In the genomic region with DNA sequence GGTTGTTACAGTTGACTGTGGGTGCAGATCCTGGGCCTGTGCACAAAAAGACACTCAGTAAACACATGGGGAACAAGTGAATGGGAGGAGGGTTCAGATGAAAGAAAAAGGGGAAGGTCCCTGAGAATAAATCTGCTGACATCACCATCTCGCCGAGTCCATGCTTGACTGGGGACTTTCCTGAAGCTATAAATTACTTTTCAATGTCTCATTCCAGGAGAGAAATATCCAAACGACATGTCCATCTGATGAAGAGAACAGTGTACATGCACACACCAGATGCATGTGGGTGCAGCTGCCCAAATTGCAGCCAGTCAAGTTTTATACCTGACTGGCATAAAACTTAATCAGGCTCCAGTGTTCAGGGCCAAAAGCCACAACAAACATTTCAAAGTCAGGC, we compare ENCODE assay signal across 10 cellular contexts.
"Had no signal": no experiment of that assay in that cellular context is flagged by ENCODE, and none has a peak within 500 bp of the region (broad histone marks: within the 10 kb centered on the region; RNA-seq: fewer than 3 reads in every experiment).

No MANE protein-coding gene starts in this region.

- H3K9me3 ChIP-seq: ascending aorta, esophagus muscularis mucosa, lower lobe of right lung, right atrium auricular region, tibial nerve had no signal

- ATAC-seq: left cardiac atrium, lower lobe of right lung had no signal

- H3K4me3 Mint-ChIP-seq: naive thymus-derived CD4-positive, alpha-beta T cell had no signal

- H3K9me3 Mint-ChIP-seq: naive thymus-derived CD4-positive, alpha-beta T cell had no signal

- H3K36me3 Mint-ChIP-seq: naive thymus-derived CD4-positive, alpha-beta T cell had no signal

- H3K36me3 ChIP-seq: ascending aorta, esophagus muscularis mucosa, lower lobe of right lung, right atrium auricular region, tibial nerve had no signal

- H3K4me3 ChIP-seq: ascending aorta, esophagus muscularis mucosa, lower lobe of right lung, right atrium auricular region, skin epidermis, tibial nerve had no signal

- DNase-seq: activated T-cell treated with anti-CD3 and anti-CD28 coated beads for 4 hours, left cardiac atrium, lower lobe of right lung, T-helper 9 cell had no signal

- H3K27me3 ChIP-seq: ascending aorta, esophagus muscularis mucosa, right atrium auricular region, tibial nerve had no signal

- H3K27ac ChIP-seq: ascending aorta, esophagus muscularis mucosa, lower lobe of right lung, skin epidermis, tibial nerve had no signal

- H3K27me3 Mint-ChIP-seq: naive thymus-derived CD4-positive, alpha-beta T cell had no signal
